1 cellular context compared by ENCODE assay signal in the genomic region with DNA sequence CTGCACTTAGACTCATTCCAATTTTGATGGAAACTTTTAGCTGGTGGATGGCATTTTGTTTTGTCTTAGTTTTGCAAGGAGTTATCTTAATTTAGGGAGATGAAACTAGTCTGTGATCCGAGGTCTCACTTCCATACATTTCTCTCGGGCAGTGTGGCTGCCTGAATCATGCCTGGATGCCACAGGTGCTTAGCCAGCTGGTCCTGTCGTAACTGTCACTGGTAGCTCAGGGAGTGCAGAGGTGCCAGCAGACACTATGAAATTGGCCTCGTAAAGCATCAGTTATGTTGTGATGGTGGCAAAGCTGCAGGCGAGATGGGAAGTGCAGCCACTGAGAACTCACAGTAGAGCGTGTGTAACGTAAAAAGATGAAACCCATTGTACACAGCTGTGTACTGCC.
TF ChIP-seq lines count a peak whose summit lies in the region.

No MANE protein-coding gene starts in this region.

TF ChIP-seq in WTC11, 78 proteins besides CTCF, POLR2A, EP300 and RAD21 (continued from another document):
- TF ChIP-seq, protein P1, sequence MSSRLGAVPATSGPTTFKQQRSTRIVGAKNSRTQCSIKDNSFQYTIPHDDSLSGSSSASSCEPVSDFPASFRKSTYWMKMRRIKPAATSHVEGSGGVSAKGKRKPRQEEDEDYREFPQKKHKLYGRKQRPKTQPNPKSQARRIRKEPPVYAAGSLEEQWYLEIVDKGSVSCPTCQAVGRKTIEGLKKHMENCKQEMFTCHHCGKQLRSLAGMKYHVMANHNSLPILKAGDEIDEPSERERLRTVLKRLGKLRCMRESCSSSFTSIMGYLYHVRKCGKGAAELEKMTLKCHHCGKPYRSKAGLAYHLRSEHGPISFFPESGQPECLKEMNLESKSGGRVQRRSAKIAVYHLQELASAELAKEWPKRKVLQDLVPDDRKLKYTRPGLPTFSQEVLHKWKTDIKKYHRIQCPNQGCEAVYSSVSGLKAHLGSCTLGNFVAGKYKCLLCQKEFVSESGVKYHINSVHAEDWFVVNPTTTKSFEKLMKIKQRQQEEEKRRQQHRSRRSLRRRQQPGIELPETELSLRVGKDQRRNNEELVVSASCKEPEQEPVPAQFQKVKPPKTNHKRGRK (CRISPR knock-in tag; IDR thresholded peaks at IDR 0.05; ENCODE audit: borderline replicate concordance): no peak
- TF ChIP-seq GABPB1 (CRISPR knock-in tag; IDR thresholded peaks at IDR 0.05) (no peak), ZBTB21 (CRISPR knock-in tag; IDR thresholded peaks at IDR 0.05; ENCODE audit: borderline replicate concordance) (no peak), NR2C2 (CRISPR knock-in tag; IDR thresholded peaks at IDR 0.05) (no peak)
- TF ChIP-seq, protein P2, sequence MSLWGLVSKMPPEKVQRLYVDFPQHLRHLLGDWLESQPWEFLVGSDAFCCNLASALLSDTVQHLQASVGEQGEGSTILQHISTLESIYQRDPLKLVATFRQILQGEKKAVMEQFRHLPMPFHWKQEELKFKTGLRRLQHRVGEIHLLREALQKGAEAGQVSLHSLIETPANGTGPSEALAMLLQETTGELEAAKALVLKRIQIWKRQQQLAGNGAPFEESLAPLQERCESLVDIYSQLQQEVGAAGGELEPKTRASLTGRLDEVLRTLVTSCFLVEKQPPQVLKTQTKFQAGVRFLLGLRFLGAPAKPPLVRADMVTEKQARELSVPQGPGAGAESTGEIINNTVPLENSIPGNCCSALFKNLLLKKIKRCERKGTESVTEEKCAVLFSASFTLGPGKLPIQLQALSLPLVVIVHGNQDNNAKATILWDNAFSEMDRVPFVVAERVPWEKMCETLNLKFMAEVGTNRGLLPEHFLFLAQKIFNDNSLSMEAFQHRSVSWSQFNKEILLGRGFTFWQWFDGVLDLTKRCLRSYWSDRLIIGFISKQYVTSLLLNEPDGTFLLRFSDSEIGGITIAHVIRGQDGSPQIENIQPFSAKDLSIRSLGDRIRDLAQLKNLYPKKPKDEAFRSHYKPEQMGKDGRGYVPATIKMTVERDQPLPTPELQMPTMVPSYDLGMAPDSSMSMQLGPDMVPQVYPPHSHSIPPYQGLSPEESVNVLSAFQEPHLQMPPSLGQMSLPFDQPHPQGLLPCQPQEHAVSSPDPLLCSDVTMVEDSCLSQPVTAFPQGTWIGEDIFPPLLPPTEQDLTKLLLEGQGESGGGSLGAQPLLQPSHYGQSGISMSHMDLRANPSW (CRISPR knock-in tag; conservative IDR thresholded peaks at IDR 0.05; ENCODE audit: low read depth): no peak
- TF ChIP-seq, protein P3, sequence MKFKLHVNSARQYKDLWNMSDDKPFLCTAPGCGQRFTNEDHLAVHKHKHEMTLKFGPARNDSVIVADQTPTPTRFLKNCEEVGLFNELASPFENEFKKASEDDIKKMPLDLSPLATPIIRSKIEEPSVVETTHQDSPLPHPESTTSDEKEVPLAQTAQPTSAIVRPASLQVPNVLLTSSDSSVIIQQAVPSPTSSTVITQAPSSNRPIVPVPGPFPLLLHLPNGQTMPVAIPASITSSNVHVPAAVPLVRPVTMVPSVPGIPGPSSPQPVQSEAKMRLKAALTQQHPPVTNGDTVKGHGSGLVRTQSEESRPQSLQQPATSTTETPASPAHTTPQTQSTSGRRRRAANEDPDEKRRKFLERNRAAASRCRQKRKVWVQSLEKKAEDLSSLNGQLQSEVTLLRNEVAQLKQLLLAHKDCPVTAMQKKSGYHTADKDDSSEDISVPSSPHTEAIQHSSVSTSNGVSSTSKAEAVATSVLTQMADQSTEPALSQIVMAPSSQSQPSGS (CRISPR knock-in tag; IDR thresholded peaks at IDR 0.05; ENCODE audit: borderline replicate concordance, low read depth): no peak
